Comparison of ENCODE assay signal across 28 cellular contexts in the genomic region with DNA sequence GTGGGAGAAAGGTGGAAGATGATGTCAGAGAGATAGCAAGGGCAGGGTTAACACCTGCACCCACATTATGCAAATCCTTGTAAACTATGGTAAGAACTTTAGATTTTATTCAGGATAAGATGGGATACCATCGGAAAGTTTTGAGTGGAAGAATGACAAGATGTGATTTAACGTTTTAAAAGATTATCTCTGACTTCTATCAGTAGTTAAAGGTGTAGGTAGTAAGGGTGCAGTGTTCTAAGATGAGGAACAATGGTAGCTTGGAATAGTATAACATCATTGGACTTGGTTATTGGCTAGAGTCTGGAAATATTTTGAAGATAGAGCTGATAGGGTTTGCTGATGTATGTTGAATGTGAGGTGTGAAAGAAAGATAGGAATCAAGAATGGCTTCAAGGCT.
"Had no signal": no experiment of that assay in that cellular context is flagged by ENCODE, and none has a peak within 500 bp of the region (broad histone marks: within the 10 kb centered on the region; RNA-seq: fewer than 3 reads in every experiment).

No MANE protein-coding gene starts in this region.

- FAIRE-seq: urothelium cell line had no signal

- H3K9me3 Mint-ChIP-seq: stimulated activated effector memory CD8-positive, alpha-beta T cell treated with anti-CD3 and anti-CD28 coated beads, Interleukin-12 subunit alpha, Interleukin-12 subunit beta, amount 100 ng/mL, for 72 hours; stimulated activated memory B cell treated with anti-CD40 and anti-IgM and Interleukin-4, amounts not matched to agents 10 μg/mL and 1 μg/mL and 100 μg/mL, for 72 hours; stimulated activated naive B cell treated with anti-CD40 and anti-IgM and Interleukin-4, amounts not matched to agents 10 μg/mL and 1 μg/mL and 100 μg/mL, for 72 hours; stimulated activated naive CD8-positive, alpha-beta T cell treated with anti-CD3 and anti-CD28 coated beads, Interleukin-15, amount 100 ng/mL, for 72 hours; stimulated activated naive CD8-positive, alpha-beta T cell treated with anti-CD3 and anti-CD28 coated beads, Interleukin-15, Interleukin-2, amounts not matched to agents 100 ng/mL and 50 ng/mL, for 24 hours; type B pancreatic cell had no signal

- H3K36me3 ChIP-seq: stomach, suprapubic skin, thoracic aorta, thyroid gland, tibial artery, tibial nerve, transverse colon, upper lobe of left lung, upper lobe of right lung, uterus, vagina had no signal

- H3K4me3 ChIP-seq: stomach, suprapubic skin, testis, thoracic aorta, thyroid gland, tibial artery, tibial nerve, transverse colon, upper lobe of left lung, upper lobe of right lung, uterus, vagina had no signal

- H3K4me1 Mint-ChIP-seq: stimulated activated effector memory CD8-positive, alpha-beta T cell treated with anti-CD3 and anti-CD28 coated beads, Interleukin-12 subunit alpha, Interleukin-12 subunit beta, amount 100 ng/mL, for 72 hours; stimulated activated memory B cell treated with anti-CD40 and anti-IgM and Interleukin-4, amounts not matched to agents 10 μg/mL and 1 μg/mL and 100 μg/mL, for 72 hours; stimulated activated naive B cell treated with anti-CD40 and anti-IgM and Interleukin-4, amounts not matched to agents 10 μg/mL and 1 μg/mL and 100 μg/mL, for 72 hours; stimulated activated naive CD8-positive, alpha-beta T cell treated with anti-CD3 and anti-CD28 coated beads, Interleukin-15, amount 100 ng/mL, for 72 hours had no signal

- H3K36me3 Mint-ChIP-seq: stimulated activated effector memory CD8-positive, alpha-beta T cell treated with anti-CD3 and anti-CD28 coated beads, Interleukin-12 subunit alpha, Interleukin-12 subunit beta, amount 100 ng/mL, for 72 hours; stimulated activated memory B cell treated with anti-CD40 and anti-IgM and Interleukin-4, amounts not matched to agents 10 μg/mL and 1 μg/mL and 100 μg/mL, for 72 hours; stimulated activated naive B cell treated with anti-CD40 and anti-IgM and Interleukin-4, amounts not matched to agents 10 μg/mL and 1 μg/mL and 100 μg/mL, for 72 hours; type B pancreatic cell had no signal

- H3K27ac ChIP-seq: stomach, suprapubic skin, testis, thoracic aorta, thyroid gland, tibial artery, tibial nerve, transverse colon, upper lobe of left lung, upper lobe of right lung, uterus, vagina had no signal

- H3K9me3 ChIP-seq: stomach, suprapubic skin, testis, thoracic aorta, thyroid gland, tibial artery, tibial nerve, transverse colon, upper lobe of left lung, upper lobe of right lung, uterus, vagina had no signal

- H3K4me3 Mint-ChIP-seq: stimulated activated effector memory CD8-positive, alpha-beta T cell treated with anti-CD3 and anti-CD28 coated beads, Interleukin-12 subunit alpha, Interleukin-12 subunit beta, amount 100 ng/mL, for 72 hours; stimulated activated memory B cell treated with anti-CD40 and anti-IgM and Interleukin-4, amounts not matched to agents 10 μg/mL and 1 μg/mL and 100 μg/mL, for 72 hours; stimulated activated naive B cell treated with anti-CD40 and anti-IgM and Interleukin-4, amounts not matched to agents 10 μg/mL and 1 μg/mL and 100 μg/mL, for 72 hours; stimulated activated naive CD8-positive, alpha-beta T cell treated with anti-CD3 and anti-CD28 coated beads, Interleukin-15, amount 100 ng/mL, for 72 hours; stimulated activated naive CD8-positive, alpha-beta T cell treated with anti-CD3 and anti-CD28 coated beads, Interleukin-15, Interleukin-2, amounts not matched to agents 100 ng/mL and 50 ng/mL, for 24 hours; type B pancreatic cell had no signal

- ATAC-seq: stimulated activated effector memory CD8-positive, alpha-beta T cell treated with anti-CD3 and anti-CD28 coated beads, Interleukin-12 subunit alpha, Interleukin-12 subunit beta, amount 100 ng/mL, for 72 hours; stimulated activated memory B cell treated with anti-CD40 and anti-IgM and Interleukin-4, amounts not matched to agents 10 μg/mL and 1 μg/mL and 100 μg/mL, for 72 hours; stimulated activated naive B cell treated with anti-CD40 and anti-IgM and Interleukin-4, amounts not matched to agents 10 μg/mL and 1 μg/mL and 100 μg/mL, for 72 hours; stimulated activated naive CD8-positive, alpha-beta T cell treated with anti-CD3 and anti-CD28 coated beads, Interleukin-15, amount 100 ng/mL, for 72 hours; stimulated activated naive CD8-positive, alpha-beta T cell treated with anti-CD3 and anti-CD28 coated beads, Interleukin-15, Interleukin-2, amounts not matched to agents 100 U/mL and 50 U/mL, for 24 hours; upper lobe of right lung had no signal

- H3K27me3 ChIP-seq: stomach, suprapubic skin, testis, thyroid gland, tibial artery, tibial nerve, transverse colon, upper lobe of left lung, upper lobe of right lung, uterus, vagina had no signal

- H3K27me3 Mint-ChIP-seq: stimulated activated memory B cell treated with anti-CD40 and anti-IgM and Interleukin-4, amounts not matched to agents 10 μg/mL and 1 μg/mL and 100 μg/mL, for 72 hours; stimulated activated naive B cell treated with anti-CD40 and anti-IgM and Interleukin-4, amounts not matched to agents 10 μg/mL and 1 μg/mL and 100 μg/mL, for 72 hours; stimulated activated naive CD8-positive, alpha-beta T cell treated with anti-CD3 and anti-CD28 coated beads, Interleukin-15, amount 100 ng/mL, for 72 hours; stimulated activated naive CD8-positive, alpha-beta T cell treated with anti-CD3 and anti-CD28 coated beads, Interleukin-15, Interleukin-2, amounts not matched to agents 100 ng/mL and 50 ng/mL, for 24 hours; type B pancreatic cell had no signal

- DNase-seq: stimulated activated CD4-positive, alpha-beta T cell treated with anti-CD3 and anti-CD28 coated beads, Interleukin-2, amount 100 ng/mL, for 48 hours; stimulated activated CD4-positive, alpha-beta T cell treated with anti-CD3 and anti-CD28 coated beads, Interleukin-4, amount 100 ng/mL, for 1 hour; stimulated activated CD4-positive, alpha-beta T cell treated with anti-CD3 and anti-CD28 coated beads, Interleukin-4, amount 100 ng/mL, for 24 hours; stimulated activated CD4-positive, alpha-beta T cell treated with anti-CD3 and anti-CD28 coated beads, Interleukin-4, amount 100 ng/mL, for 4 hours; stimulated activated CD8-positive, alpha-beta memory T cell treated with anti-CD3 and anti-CD28 coated beads, Interleukin-4, amount 100 ng/mL, for 48 hours; stimulated activated naive B cell treated with anti-CD40 and anti-IgM and Interleukin-4, amounts not matched to agents 10 μg/mL and 1 μg/mL and 100 μg/mL, for 72 hours; stimulated activated naive CD4-positive, alpha-beta T cell; stimulated activated naive CD4-positive, alpha-beta T cell treated with Interleukin-2 at 50 U/mL for 16 hours; stimulated activated naive CD8-positive, alpha-beta T cell treated with anti-CD3 and anti-CD28 coated beads, Interleukin-15, amount 100 ng/mL, for 72 hours; stimulated activated naive CD8-positive, alpha-beta T cell treated with anti-CD3 and anti-CD28 coated beads, Interleukin-15, Interleukin-2, amounts not matched to agents 100 U/mL and 50 U/mL, for 24 hours; stomach; substantia nigra; testis; thyroid gland; tibial artery; transverse colon; upper lobe of left lung; upper lobe of right lung; uterus had no signal

- H3K27ac Mint-ChIP-seq: stimulated activated effector memory CD8-positive, alpha-beta T cell treated with anti-CD3 and anti-CD28 coated beads, Interleukin-12 subunit alpha, Interleukin-12 subunit beta, amount 100 ng/mL, for 72 hours; stimulated activated memory B cell treated with anti-CD40 and anti-IgM and Interleukin-4, amounts not matched to agents 10 μg/mL and 1 μg/mL and 100 μg/mL, for 72 hours; stimulated activated naive B cell treated with anti-CD40 and anti-IgM and Interleukin-4, amounts not matched to agents 10 μg/mL and 1 μg/mL and 100 μg/mL, for 72 hours; stimulated activated naive CD8-positive, alpha-beta T cell treated with anti-CD3 and anti-CD28 coated beads, Interleukin-15, amount 100 ng/mL, for 72 hours; stimulated activated naive CD8-positive, alpha-beta T cell treated with anti-CD3 and anti-CD28 coated beads, Interleukin-15, Interleukin-2, amounts not matched to agents 100 ng/mL and 50 ng/mL, for 24 hours; type B pancreatic cell had no signal

- H3K4me1 ChIP-seq: stomach, suprapubic skin, testis, thyroid gland, tibial artery, tibial nerve, transverse colon, upper lobe of left lung, upper lobe of right lung, uterus, vagina had no signal
